ENCODE assay signal across 10 cellular contexts in genomic region chr22:20435436-20436308, GRCh38. TPM values are rescaled to one million over a fixed set of nuclear protein-coding genes. Genes with fewer than 3 reads are reported as not detected.
DNase-seq lines count a peak whose midpoint lies in the region; ATAC-seq and TF ChIP-seq lines count a peak whose summit lies in the region.
"Had no signal": no experiment of that assay in that cellular context is flagged by ENCODE, and none has a peak within 500 bp of the region (broad histone marks: within the 10 kb centered on the region; RNA-seq: fewer than 3 reads in every experiment).

No MANE protein-coding gene starts in this region.

- H3K4me3 Mint-ChIP-seq in natural killer cell (peak overlapping the region; percentile 45), endothelial cell (ENCODE audit: unreplicated experiment) (peak overlapping the region; percentile 69)
- no peak overlapping the region for H3K4me3 Mint-ChIP-seq in natural killer cell treated with Interleukin-12 subunit alpha and Interleukin-12 subunit beta and Interleukin-15 and Interleukin-18, amount 100 ng/mL, for 72 hours
- peak overlapping the region; percentile 8 to 61 (median 45) for H3K4me3 Mint-ChIP-seq in naive thymus-derived CD8-positive, alpha-beta T cell

- peaks cover 11 to 43% of the 10 kb centered on the region in 2 donors for H3K4me1 Mint-ChIP-seq in natural killer cell
- H3K4me1 Mint-ChIP-seq in natural killer cell treated with Interleukin-12 subunit alpha and Interleukin-12 subunit beta and Interleukin-15 and Interleukin-18, amount 100 ng/mL, for 72 hours (ENCODE audit: low read depth in 2 of 2), result peaks cover 10 to 19% of the 10 kb centered on the region in 2 donors
- H3K4me1 Mint-ChIP-seq in endothelial cell (ENCODE audit: unreplicated experiment), result peaks cover 11% of the 10 kb centered on the region
- peaks cover 21 to 33% (median 30%) of the 10 kb centered on the region in 4 donors for H3K4me1 Mint-ChIP-seq in naive thymus-derived CD8-positive, alpha-beta T cell

- DNase-seq in natural killer cell, result no peak
- no peak for DNase-seq in natural killer cell treated with Interleukin-12 subunit alpha and Interleukin-12 subunit beta and Interleukin-15 and Interleukin-18, amount 100 ng/mL, for 72 hours (ENCODE audit: low spot score)
- DNase-seq in endothelial cell (ENCODE audit: low spot score), result no peak
- no peak for DNase-seq in naive thymus-derived CD8-positive, alpha-beta T cell
- peak; percentile 23 to 39 for DNase-seq in aorta
- DNase-seq in activated CD4-positive, alpha-beta T cell treated with anti-CD3 and anti-CD28 coated beads, Interleukin-2, amount 50 U/mL, for 4 hours, result no peak
- DNase-seq in superior temporal gyrus (ENCODE audit: extremely low spot score), result no peak
- DNase-seq: NCI-H1694 treated with DMSO at 0.1 percent for 48 hours, T-helper 2 cell had no signal

- POLR2A ChIA-PET in naive thymus-derived CD8-positive, alpha-beta T cell (lab: Charles Lee), result interaction anchor here (1.3 kb wide), 1 partner anchor 73 kb away, joined by 5 read pairs; the partner anchor contains the start of gene MED15

- no peaks in the 10 kb centered on the region for H3K36me3 ChIP-seq in aorta (ENCODE audit: control insufficient read depth in 1 of 2, insufficient read depth in 2 of 2, low read length in 1 of 2)

- TF ChIP-seq CTCF in natural killer cell (IDR thresholded peaks at IDR 0.05) (no peak), endothelial cell (IDR thresholded peaks at IDR 0.05; ENCODE audit: unreplicated experiment) (no peak)

- no peak overlapping the region for H3K27ac Mint-ChIP-seq in natural killer cell
- H3K27ac Mint-ChIP-seq in natural killer cell treated with Interleukin-12 subunit alpha and Interleukin-12 subunit beta and Interleukin-15 and Interleukin-18, amount 100 ng/mL, for 72 hours, result no peak overlapping the region
- H3K27ac Mint-ChIP-seq in endothelial cell (ENCODE audit: unreplicated experiment), result no peak overlapping the region
- H3K27ac Mint-ChIP-seq in naive thymus-derived CD8-positive, alpha-beta T cell, result peak overlapping the region in 1 of 10 donors; percentile 31

- no peaks in the 10 kb centered on the region for H3K9me3 ChIP-seq in aorta (ENCODE audit: control insufficient read depth, low read length)

- peaks cover 36 to 47% of the 10 kb centered on the region in 2 donors for H3K27me3 Mint-ChIP-seq in natural killer cell (ENCODE audit: low read depth in 2 of 2)
- peaks cover 34 to 38% of the 10 kb centered on the region in 2 donors for H3K27me3 Mint-ChIP-seq in natural killer cell treated with Interleukin-12 subunit alpha and Interleukin-12 subunit beta and Interleukin-15 and Interleukin-18, amount 100 ng/mL, for 72 hours
- H3K27me3 Mint-ChIP-seq in endothelial cell (ENCODE audit: unreplicated experiment), result peaks cover 44% of the 10 kb centered on the region
- H3K27me3 Mint-ChIP-seq in naive thymus-derived CD8-positive, alpha-beta T cell, result peaks cover 25 to 59% (median 40%) of the 10 kb centered on the region in 5 donors

- no peak overlapping the region for H3K27ac ChIP-seq in aorta (ENCODE audit: low read depth in 1 of 2, low read length in 2 of 2)

- no peaks in the 10 kb centered on the region for H3K27me3 ChIP-seq in aorta (ENCODE audit: control insufficient read depth in 1 of 2, insufficient read depth in 2 of 2, low read length in 1 of 2)

- H3K4me1 ChIP-seq in aorta (ENCODE audit: control insufficient read depth in 1 of 2, insufficient read depth in 2 of 2, low read length in 2 of 2), result no peaks in the 10 kb centered on the region

- ATAC-seq in natural killer cell, result no peak
- ATAC-seq in natural killer cell treated with Interleukin-12 subunit alpha and Interleukin-12 subunit beta and Interleukin-15 and Interleukin-18, amount 100 ng/mL, for 72 hours, result no peak
- ATAC-seq in naive thymus-derived CD8-positive, alpha-beta T cell, result no peak
- ATAC-seq in aorta (ENCODE audit: low FRiP score), result no peak
- no peak for ATAC-seq in GM18498 (IDR thresholded peaks at IDR 0.05; ENCODE audit: unreplicated experiment)

- intact Hi-C loops in natural killer cell (cut with micrococcal nuclease) (no loop called here), aorta (cut with DNase I) (loop anchor here in 1 of 2 donors (2.0 kb wide), 1 partner anchor 13 kb away; no protein-coding TSS in a partner anchor)

- H3K9me3 Mint-ChIP-seq in natural killer cell (no peaks in the 10 kb centered on the region), endothelial cell (ENCODE audit: unreplicated experiment) (no peaks in the 10 kb centered on the region)
- H3K9me3 Mint-ChIP-seq in natural killer cell treated with Interleukin-12 subunit alpha and Interleukin-12 subunit beta and Interleukin-15 and Interleukin-18, amount 100 ng/mL, for 72 hours, result no peaks in the 10 kb centered on the region
- no peaks in the 10 kb centered on the region for H3K9me3 Mint-ChIP-seq in naive thymus-derived CD8-positive, alpha-beta T cell

- no peaks in the 10 kb centered on the region for H3K36me3 Mint-ChIP-seq in natural killer cell
- H3K36me3 Mint-ChIP-seq in natural killer cell treated with Interleukin-12 subunit alpha and Interleukin-12 subunit beta and Interleukin-15 and Interleukin-18, amount 100 ng/mL, for 72 hours, result no peaks in the 10 kb centered on the region
- peaks cover 7% of the 10 kb centered on the region for H3K36me3 Mint-ChIP-seq in endothelial cell (ENCODE audit: low read depth, unreplicated experiment)
- peaks cover 0 to 2% (median 0%) of the 10 kb centered on the region in 3 donors for H3K36me3 Mint-ChIP-seq in naive thymus-derived CD8-positive, alpha-beta T cell

- peak overlapping the region; percentile 67 to 83 for H3K4me3 ChIP-seq in aorta (ENCODE audit: low read length in 2 of 2)

- WGBS in aorta, 2 donors, result 34 to 36% methylated on average over 12 of the region's 12 CpGs

RNA-seq across cellular contexts. Expression of gene SCARF2, which starts 2.0 kb away (rescaled TPM):
- 1 to 10 TPM; 1.8 to 3.5 (median 2.9) TPM for total RNA-seq in natural killer cell
- total RNA-seq in natural killer cell treated with Interleukin-12 subunit alpha and Interleukin-12 subunit beta and Interleukin-15 and Interleukin-18, amount 100 ng/mL, for 72 hours, result under 1 TPM in 1 of 2 donors, not detected in 1; 0.48 TPM
- 8.1 TPM for total RNA-seq in endothelial cell (ENCODE audit: unreplicated experiment)
- 1 to 10 TPM; 2.9 to 3.1 TPM for total RNA-seq in naive thymus-derived CD8-positive, alpha-beta T cell
- under 1 TPM; 0.07 to 0.51 (median 0.10) TPM for polyA plus RNA-seq in naive thymus-derived CD8-positive, alpha-beta T cell
- 10 to 100 TPM; 34.3 to 35.4 TPM for total RNA-seq in aorta
- polyA plus RNA-seq in aorta, result 10 to 100 TPM in 1 of 2 donors, 1 to 10 TPM in 1; 8.5 to 21.4 TPM

RNA-seq across cellular contexts. Expression of gene ZNF74, which starts 41.7 kb away (rescaled TPM):
- total RNA-seq in natural killer cell (10 to 100 TPM in 2 of 3 donors, 1 to 10 TPM in 1; 7.7 to 18.2 (median 10.4) TPM), endothelial cell (ENCODE audit: unreplicated experiment) (28.8 TPM), aorta (10 to 100 TPM in 1 of 2 donors, 1 to 10 TPM in 1; 3.8 to 10.3 TPM)
- 10 to 100 TPM in 1 of 2 donors, 1 to 10 TPM in 1; 3.7 to 11.9 TPM for total RNA-seq in natural killer cell treated with Interleukin-12 subunit alpha and Interleukin-12 subunit beta and Interleukin-15 and Interleukin-18, amount 100 ng/mL, for 72 hours
- total RNA-seq in naive thymus-derived CD8-positive, alpha-beta T cell, result 10 to 100 TPM; 12.9 to 14.5 TPM
- polyA plus RNA-seq in naive thymus-derived CD8-positive, alpha-beta T cell, result 10 to 100 TPM in 1 of 3 donors, 1 to 10 TPM in 2; 6.7 to 10.7 (median 8.2) TPM
- polyA plus RNA-seq in aorta, result 1 to 10 TPM; 2.9 to 4.6 TPM

RNA-seq across cellular contexts. Expression of gene KLHL22, which starts 59.9 kb away (rescaled TPM):
- total RNA-seq in natural killer cell, result 10 to 100 TPM; 26.5 to 53.0 (median 31.0) TPM
- total RNA-seq in natural killer cell treated with Interleukin-12 subunit alpha and Interleukin-12 subunit beta and Interleukin-15 and Interleukin-18, amount 100 ng/mL, for 72 hours, result 10 to 100 TPM; 15.9 to 21.0 TPM
- total RNA-seq in endothelial cell (ENCODE audit: unreplicated experiment), result 19.4 TPM
- total RNA-seq in naive thymus-derived CD8-positive, alpha-beta T cell, result 10 to 100 TPM; 65.0 to 71.9 TPM
- polyA plus RNA-seq in naive thymus-derived CD8-positive, alpha-beta T cell, result 10 to 100 TPM; 16.1 to 25.4 (median 20.0) TPM
- 10 to 100 TPM; 19.1 to 29.9 TPM for total RNA-seq in aorta
- 10 to 100 TPM in 1 of 2 donors, 1 to 10 TPM in 1; 5.3 to 21.7 TPM for polyA plus RNA-seq in aorta

Comparison
In these comparisons a context has a peak if more than half of its experiments do, and no peak if none do; other contexts are left out.
1. DNase-seq: peak in aorta (2 of 2); none in natural killer cell (single experiment), natural killer cell treated with Interleukin-12 subunit alpha and Interleukin-12 subunit beta and Interleukin-15 and Interleukin-18, amount 100 ng/mL, for 72 hours (single experiment), endothelial cell (single experiment), naive thymus-derived CD8-positive, alpha-beta T cell (0 of 10), activated CD4-positive, alpha-beta T cell treated with anti-CD3 and anti-CD28 coated beads, Interleukin-2, amount 50 U/mL, for 4 hours (0 of 2) and superior temporal gyrus (single experiment).